Comparison of ENCODE assay signal across 39 cellular contexts in the genomic region with DNA sequence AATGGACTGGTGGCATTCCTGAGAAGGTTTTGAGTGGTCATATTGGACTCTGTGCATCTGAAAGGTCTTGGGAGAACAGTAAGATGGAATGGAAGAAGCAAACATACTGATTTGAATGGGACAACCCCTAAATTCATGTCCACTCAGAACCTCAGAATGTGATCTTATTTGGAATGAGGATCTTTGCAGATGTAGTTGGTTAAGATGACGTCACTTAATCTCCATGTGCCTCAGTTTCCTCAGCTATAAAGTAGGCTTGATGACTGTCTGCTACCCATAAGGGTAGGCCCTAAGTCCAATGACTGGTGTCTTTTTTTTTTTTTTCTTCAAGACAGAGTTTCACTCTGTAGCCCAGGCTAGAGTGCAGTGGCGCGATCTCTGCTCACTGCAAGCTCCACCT.
"Had no signal": no experiment of that assay in that cellular context is flagged by ENCODE, and none has a peak within 500 bp of the region (broad histone marks: within the 10 kb centered on the region; RNA-seq: fewer than 3 reads in every experiment).

No MANE protein-coding gene starts in this region.

- H3K27ac ChIP-seq: adrenal gland, ascending aorta, body of pancreas, brain microvascular endothelial cell, breast epithelium, cardiac muscle cell had no signal

- H3K36me3 ChIP-seq: adrenal gland, ascending aorta, brain microvascular endothelial cell, breast epithelium, cardiac muscle cell had no signal

- H3K4me3 ChIP-seq: adrenal gland, ascending aorta, body of pancreas, breast epithelium, cardiac muscle cell had no signal

- H3K9me3 ChIP-seq: adrenal gland, ascending aorta had no signal

- H3K27ac Mint-ChIP-seq: activated naive CD4-positive, alpha-beta T cell treated with anti-CD3 and anti-CD28 coated beads for 36 hours; activated naive CD4-positive, alpha-beta T cell treated with anti-CD3 and anti-CD28 coated beads, Interleukin-2, amount 10 ng/mL, durations not matched to agents 7 days and 5 days; activated naive CD4-positive, alpha-beta T cell treated with anti-CD3 and anti-CD28 coated beads, Interleukin-2, amount 50 U/mL, for 24 hours; activated naive CD4-positive, alpha-beta T cell treated with anti-CD3 and anti-CD28 coated beads, Interleukin-2, amount 50 U/mL, for 72 hours; activated naive CD8-positive, alpha-beta T cell; activated naive CD8-positive, alpha-beta T cell treated with anti-CD3 and anti-CD28 coated beads for 36 hours; activated naive CD8-positive, alpha-beta T cell treated with anti-CD3 and anti-CD28 coated beads, Interleukin-2, amount 10 ng/mL, durations not matched to agents 7 days and 5 days; activated naive CD8-positive, alpha-beta T cell treated with anti-CD3 and anti-CD28 coated beads, Interleukin-2, amount 50 U/mL, for 24 hours; activated T-cell treated with anti-CD3 and anti-CD28 coated beads, Interleukin-2, amount 50 U/mL, for 24 hours; activated T-cell treated with anti-CD3 and anti-CD28 coated beads, Interleukin-2, amount 50 U/mL, for 72 hours; activated T-helper 1 cell treated with anti-CD3 and anti-CD28 coated beads, Interleukin-12 subunit alpha, Interleukin-12 subunit beta, Interleukin-2, Interleukin-4 antibody, amounts not matched to agents 30 ng/mL and 10 ng/mL and 1 ng/mL, durations not matched to agents 14 hours and 24 hours and 36 hours; activated T-helper 17 cell treated with anti-CD3 and anti-CD28 coated beads, Interleukin-2, amount 50 U/mL, for 72 hours; activated T-helper 2 cell treated with anti-CD3 and anti-CD28 coated beads, Interferon-gamma antibody, Interleukin-2, Interleukin-4, amounts not matched to agents 10 μg/mL and 5 μg/mL and 100 μg/mL, durations not matched to agents 14 hours and 24 hours and 36 hours; brain had no signal

- H3K36me3 Mint-ChIP-seq: activated naive CD4-positive, alpha-beta T cell treated with anti-CD3 and anti-CD28 coated beads, Interleukin-2, amount 10 ng/mL, durations not matched to agents 7 days and 5 days; activated naive CD4-positive, alpha-beta T cell treated with anti-CD3 and anti-CD28 coated beads, Interleukin-2, amount 50 U/mL, for 24 hours; activated naive CD4-positive, alpha-beta T cell treated with anti-CD3 and anti-CD28 coated beads, Interleukin-2, amount 50 U/mL, for 72 hours; activated naive CD8-positive, alpha-beta T cell; activated naive CD8-positive, alpha-beta T cell treated with anti-CD3 and anti-CD28 coated beads for 36 hours; activated naive CD8-positive, alpha-beta T cell treated with anti-CD3 and anti-CD28 coated beads, Interleukin-2, amount 10 ng/mL, durations not matched to agents 7 days and 5 days had no signal

- H3K27me3 Mint-ChIP-seq: activated naive CD4-positive, alpha-beta T cell treated with anti-CD3 and anti-CD28 coated beads, Interleukin-2, amount 10 ng/mL, durations not matched to agents 7 days and 5 days; activated naive CD8-positive, alpha-beta T cell treated with anti-CD3 and anti-CD28 coated beads, Interleukin-2, amount 10 ng/mL, durations not matched to agents 7 days and 5 days had no signal

- H3K27me3 ChIP-seq: adrenal gland, ascending aorta, body of pancreas, brain microvascular endothelial cell, breast epithelium, cardiac muscle cell had no signal

- H3K4me3 Mint-ChIP-seq: activated naive CD4-positive, alpha-beta T cell treated with anti-CD3 and anti-CD28 coated beads for 36 hours; activated naive CD4-positive, alpha-beta T cell treated with anti-CD3 and anti-CD28 coated beads, Interleukin-2, amount 10 ng/mL, durations not matched to agents 7 days and 5 days; activated naive CD4-positive, alpha-beta T cell treated with anti-CD3 and anti-CD28 coated beads, Interleukin-2, amount 50 U/mL, for 24 hours; activated naive CD8-positive, alpha-beta T cell; activated naive CD8-positive, alpha-beta T cell treated with anti-CD3 and anti-CD28 coated beads for 36 hours; activated naive CD8-positive, alpha-beta T cell treated with anti-CD3 and anti-CD28 coated beads, Interleukin-2, amount 10 ng/mL, durations not matched to agents 7 days and 5 days; activated naive CD8-positive, alpha-beta T cell treated with anti-CD3 and anti-CD28 coated beads, Interleukin-2, amount 50 U/mL, for 24 hours; activated T-cell treated with anti-CD3 and anti-CD28 coated beads, Interleukin-2, amount 50 U/mL, for 24 hours; activated T-cell treated with anti-CD3 and anti-CD28 coated beads, Interleukin-2, amount 50 U/mL, for 4 hours; activated T-cell treated with anti-CD3 and anti-CD28 coated beads, Interleukin-2, amount 50 U/mL, for 72 hours; activated T-helper 1 cell treated with anti-CD3 and anti-CD28 coated beads, Interleukin-12 subunit alpha, Interleukin-12 subunit beta, Interleukin-2, Interleukin-4 antibody, amounts not matched to agents 30 ng/mL and 10 ng/mL and 1 ng/mL, durations not matched to agents 14 hours and 24 hours and 36 hours; activated T-helper 17 cell treated with anti-CD3 and anti-CD28 coated beads, Interleukin-2, amount 50 U/mL, for 72 hours; brain; central memory CD8-positive, alpha-beta T cell had no signal

- H3K4me1 Mint-ChIP-seq: activated naive CD4-positive, alpha-beta T cell treated with anti-CD3 and anti-CD28 coated beads, Interleukin-2, amount 10 ng/mL, durations not matched to agents 7 days and 5 days; activated naive CD4-positive, alpha-beta T cell treated with anti-CD3 and anti-CD28 coated beads, Interleukin-2, amount 50 U/mL, for 24 hours; activated naive CD8-positive, alpha-beta T cell treated with anti-CD3 and anti-CD28 coated beads for 36 hours; activated naive CD8-positive, alpha-beta T cell treated with anti-CD3 and anti-CD28 coated beads, Interleukin-2, amount 10 ng/mL, durations not matched to agents 7 days and 5 days; activated naive CD8-positive, alpha-beta T cell treated with anti-CD3 and anti-CD28 coated beads, Interleukin-2, amount 50 U/mL, for 24 hours; activated T-helper 17 cell treated with anti-CD3 and anti-CD28 coated beads, Interleukin-2, amount 50 U/mL, for 72 hours; brain; central memory CD8-positive, alpha-beta T cell had no signal

- ATAC-seq: activated naive CD4-positive, alpha-beta T cell treated with anti-CD3 and anti-CD28 coated beads, Interleukin-2, amount 50 U/mL, for 72 hours; activated naive CD8-positive, alpha-beta T cell treated with anti-CD3 and anti-CD28 coated beads, Interleukin-2, amount 50 U/mL, for 24 hours; activated T-cell treated with anti-CD3 and anti-CD28 coated beads, Interleukin-2, amount 50 U/mL, for 4 hours; activated T-cell treated with anti-CD3 and anti-CD28 coated beads, Interleukin-2, amount 50 U/mL, for 72 hours; activated T-helper 17 cell treated with anti-CD3 and anti-CD28 coated beads, Interleukin-2, amount 50 U/mL, for 72 hours; body of pancreas had no signal

- H3K4me1 ChIP-seq: adrenal gland, ascending aorta, body of pancreas, breast epithelium had no signal

- FAIRE-seq: bronchial epithelial cell had no signal

- H3K9me3 Mint-ChIP-seq: activated naive CD4-positive, alpha-beta T cell treated with anti-CD3 and anti-CD28 coated beads for 36 hours; activated naive CD4-positive, alpha-beta T cell treated with anti-CD3 and anti-CD28 coated beads, Interleukin-2, amount 50 U/mL, for 24 hours; activated naive CD8-positive, alpha-beta T cell treated with anti-CD3 and anti-CD28 coated beads, Interleukin-2, amount 50 U/mL, for 24 hours; activated T-cell treated with anti-CD3 and anti-CD28 coated beads, Interleukin-2, amount 50 U/mL, for 72 hours; activated T-helper 17 cell treated with anti-CD3 and anti-CD28 coated beads, Interleukin-2, amount 50 U/mL, for 72 hours had no signal

- DNase-seq: activated effector memory CD4-positive, alpha-beta T cell treated with anti-CD3 and anti-CD28 coated beads, Interleukin-2, amount 50 U/mL, for 16 hours; activated effector memory CD4-positive, alpha-beta T cell treated with Interleukin-2 at 50 U/mL for 16 hours; activated gamma-delta T cell; activated gamma-delta T cell treated with Interleukin-2 at 50 U/mL for 16 hours; activated naive CD4-positive, alpha-beta T cell; activated naive CD4-positive, alpha-beta T cell treated with anti-CD3 and anti-CD28 coated beads for 36 hours; activated naive CD4-positive, alpha-beta T cell treated with anti-CD3 and anti-CD28 coated beads, Interleukin-2, amount 10 ng/mL, durations not matched to agents 7 days and 5 days; activated naive CD4-positive, alpha-beta T cell treated with anti-CD3 and anti-CD28 coated beads, Interleukin-2, amount 50 U/mL, for 16 hours; activated naive CD4-positive, alpha-beta T cell treated with Interleukin-2 at 50 U/mL for 16 hours; activated naive CD8-positive, alpha-beta T cell treated with anti-CD3 and anti-CD28 coated beads for 36 hours; activated naive CD8-positive, alpha-beta T cell treated with anti-CD3 and anti-CD28 coated beads, Interleukin-2, amount 10 ng/mL, durations not matched to agents 7 days and 5 days; activated naive CD8-positive, alpha-beta T cell treated with anti-CD3 and anti-CD28 coated beads, Interleukin-2, amount 50 U/mL, for 24 hours; activated T-cell treated with anti-CD3 and anti-CD28 coated beads, Interleukin-2, amount 50 U/mL, for 1 hour; activated T-cell treated with anti-CD3 and anti-CD28 coated beads, Interleukin-2, amount 50 U/mL, for 24 hours; activated T-cell treated with anti-CD3 and anti-CD28 coated beads, Interleukin-2, amount 50 U/mL, for 4 hours; activated T-cell treated with anti-CD3 and anti-CD28 coated beads, Interleukin-2, amount 50 U/mL, for 48 hours; activated T-cell treated with anti-CD3 and anti-CD28 coated beads, Interleukin-2, amount 50 U/mL, for 72 hours; adrenal gland; amniotic stem cell; amygdala; anterior cingulate cortex; aorta; body of pancreas; caudate nucleus; central memory CD4-positive, alpha-beta T cell; cerebellar nuclear complex had no signal
